In genomic region chr6:38138374-38138773, GRCh38 we compare ENCODE assay signal across 20 cellular contexts.
DNase-seq lines count a peak whose midpoint lies in the region; ATAC-seq and TF ChIP-seq lines count a peak whose summit lies in the region.
"Had no signal": no experiment of that assay in that cellular context is flagged by ENCODE, and none has a peak within 500 bp of the region (broad histone marks: within the 10 kb centered on the region; RNA-seq: fewer than 3 reads in every experiment).

No MANE protein-coding gene starts in this region.

- CTCF ChIA-PET in WTC11 (lab: Charles Lee), result interaction anchor here (0.7 to 1.6 kb wide), 13 partner anchors 14 to 484 kb away, joined by 3 to 8 read pairs (median 3); no protein-coding TSS in a partner anchor
- CTCF ChIA-PET in naive thymus-derived CD4-positive, alpha-beta T cell (lab: Charles Lee), result no interaction called here

- no peaks in the 10 kb centered on the region for H3K9me3 ChIP-seq in iPS DF 6.9 (ENCODE audit: control insufficient read depth, insufficient read depth, low read length)
- no peaks in the 10 kb centered on the region for H3K9me3 ChIP-seq in naive thymus-derived CD4-positive, alpha-beta T cell (ENCODE audit: control insufficient read depth in 2 of 3, low read length in 3 of 3)
- H3K9me3 ChIP-seq: A549, SK-N-SH had no signal

- H3K27me3 ChIP-seq in H7 (ENCODE audit: control insufficient read depth, insufficient read depth, low read length) (no peaks in the 10 kb centered on the region), iPS DF 6.9 (ENCODE audit: control insufficient read depth, insufficient read depth, low read length) (no peaks in the 10 kb centered on the region)
- no peaks in the 10 kb centered on the region for H3K27me3 ChIP-seq in naive thymus-derived CD4-positive, alpha-beta T cell (ENCODE audit: control insufficient read depth in 2 of 2, insufficient read depth in 2 of 2, low read length in 2 of 2)

- no peak overlapping the region for H3K27ac ChIP-seq in iPS DF 6.9 (ENCODE audit: low read length)
- no peak overlapping the region for H3K27ac ChIP-seq in naive thymus-derived CD4-positive, alpha-beta T cell (ENCODE audit: low read depth, low read length)
- H3K27ac ChIP-seq: A549 had no signal

- POLR2A ChIA-PET in WTC11 (lab: Charles Lee), result no interaction called here
- POLR2A ChIA-PET in naive thymus-derived CD4-positive, alpha-beta T cell (lab: Charles Lee), result no interaction called here

- intact Hi-C loops in naive thymus-derived CD4-positive, alpha-beta T cell (cut with micrococcal nuclease), result no loop called here

- H3K4me3 Mint-ChIP-seq in WTC11, result peak overlapping the region; percentile 11; the same call in 1 of the 2 replicates
- H3K4me3 Mint-ChIP-seq in naive thymus-derived CD4-positive, alpha-beta T cell, result no peak overlapping the region
- H3K4me3 Mint-ChIP-seq: B cell, CD14-positive monocyte had no signal

- H3K36me3 ChIP-seq in H7 (replicated peaks; ENCODE audit: control insufficient read depth, insufficient read depth, low read length) (no peaks in the 10 kb centered on the region), iPS DF 6.9 (ENCODE audit: control insufficient read depth, insufficient read depth, low read length) (no peaks in the 10 kb centered on the region)
- H3K36me3 ChIP-seq in naive thymus-derived CD4-positive, alpha-beta T cell (ENCODE audit: control insufficient read depth in 2 of 3, insufficient read depth in 3 of 3, low read length in 3 of 3), result peaks cover 0 to 14% (median 0%) of the 10 kb centered on the region in 3 experiments

- no peaks in the 10 kb centered on the region for H3K27me3 Mint-ChIP-seq in WTC11 (ENCODE audit: low read depth)
- H3K27me3 Mint-ChIP-seq in naive thymus-derived CD4-positive, alpha-beta T cell, result no peaks in the 10 kb centered on the region
- H3K27me3 Mint-ChIP-seq: B cell had no signal

- H3K4me1 ChIP-seq in iPS DF 6.9 (ENCODE audit: control insufficient read depth, insufficient read depth, low read length), result peaks cover 5% of the 10 kb centered on the region
- H3K4me1 ChIP-seq in naive thymus-derived CD4-positive, alpha-beta T cell (ENCODE audit: control insufficient read depth in 2 of 2, insufficient read depth in 2 of 2, low read length in 2 of 2), result no peaks in the 10 kb centered on the region
- H3K4me1 ChIP-seq: A549 had no signal

- peak overlapping the region; percentile 82 for H3K27ac Mint-ChIP-seq in WTC11
- H3K27ac Mint-ChIP-seq in naive thymus-derived CD4-positive, alpha-beta T cell, result peak overlapping the region in 1 of 9 donors; percentile 2
- H3K27ac Mint-ChIP-seq: B cell had no signal

- no peak for TF ChIP-seq CTCF in WTC11 (IDR thresholded peaks at IDR 0.05)

- H3K36me3 Mint-ChIP-seq in WTC11, result no peaks in the 10 kb centered on the region
- H3K36me3 Mint-ChIP-seq in naive thymus-derived CD4-positive, alpha-beta T cell, result peaks cover 2 to 28% (median 22%) of the 10 kb centered on the region in 5 donors

- no peaks in the 10 kb centered on the region for H3K9me3 Mint-ChIP-seq in WTC11
- H3K9me3 Mint-ChIP-seq in naive thymus-derived CD4-positive, alpha-beta T cell, result no peaks in the 10 kb centered on the region
- H3K9me3 Mint-ChIP-seq: CD14-positive monocyte had no signal

- peak; percentile 76 for DNase-seq in H7
- DNase-seq in WTC11 (ENCODE audit: low spot score), result peak; percentile 73
- peak; percentile 66 for DNase-seq in iPS DF 6.9 (ENCODE audit: low read depth, low spot score)
- DNase-seq in mesenteric fat pad (ENCODE audit: low spot score), result peak; percentile 43
- no peak for DNase-seq in midbrain (lab: John Stamatoyannopoulos, UW)
- DNase-seq in naive thymus-derived CD4-positive, alpha-beta T cell, result no peak
- DNase-seq in NCI-H526 (lab: John Stamatoyannopoulos, UW), result no peak
- DNase-seq: EL, KBM-7, NCI-H1105, NCI-H2029, NCI-H2227 treated with DMSO at 0.1 percent for 48 hours, NCI-H510A, NCI-H748 treated with DMSO at 0.1 percent for 48 hours, SIG-M5, SK-N-SH had no signal

- no CpG with 5 or more reads among the region's 5 CpGs for WGBS in iPS DF 6.9 (ENCODE audit: insufficient coverage, insufficient read length)

- ATAC-seq in WTC11 (peak; percentile 86), HG03378 (IDR thresholded peaks at IDR 0.05; ENCODE audit: unreplicated experiment) (no peak)
- ATAC-seq in naive thymus-derived CD4-positive, alpha-beta T cell, result no peak
- ATAC-seq: A549 had no signal

- H3K4me1 Mint-ChIP-seq in WTC11, result peaks cover 60% of the 10 kb centered on the region
- H3K4me1 Mint-ChIP-seq in naive thymus-derived CD4-positive, alpha-beta T cell, result peaks cover 0 to 57% (median 44%) of the 10 kb centered on the region in 7 donors
- H3K4me1 Mint-ChIP-seq: CD14-positive monocyte had no signal

- H3K4me3 ChIP-seq in H7 (ENCODE audit: insufficient read depth, low read depth, low read length) (no peak overlapping the region), iPS DF 6.9 (ENCODE audit: low read length) (no peak overlapping the region)
- no peak overlapping the region for H3K4me3 ChIP-seq in naive thymus-derived CD4-positive, alpha-beta T cell (ENCODE audit: low read length)
- H3K4me3 ChIP-seq: A549 had no signal

TF ChIP-seq in WTC11, 78 proteins besides CTCF, POLR2A, EP300 and RAD21 (continues in another document):
- TF ChIP-seq IRF1 (CRISPR knock-in tag; IDR thresholded peaks at IDR 0.05) (no peak), PRRX2 (CRISPR knock-in tag; IDR thresholded peaks at IDR 0.05) (no peak), ZNF138 (CRISPR knock-in tag; conservative IDR thresholded peaks at IDR 0.05) (no peak), MYBL2 (CRISPR knock-in tag; IDR thresholded peaks at IDR 0.05) (no peak; the same call in 1 of the 2 replicates), ZNF396 (CRISPR knock-in tag; IDR thresholded peaks at IDR 0.05; ENCODE audit: borderline replicate concordance) (peak; percentile 92; the same call in 1 of the 2 replicates), ETV6 (CRISPR knock-in tag; IDR thresholded peaks at IDR 0.05) (0 out of 2 replicates have a peak, but pooled peaks have one; percentile 27), ZNF532 (CRISPR knock-in tag; IDR thresholded peaks at IDR 0.05; ENCODE audit: borderline replicate concordance) (no peak), GRHL2 (CRISPR knock-in tag; IDR thresholded peaks at IDR 0.05; ENCODE audit: insufficient replicate concordance, severe bottlenecking) (no peak), FOXK1 (CRISPR knock-in tag; IDR thresholded peaks at IDR 0.05) (peak; percentile 27; the same call in 1 of the 2 replicates), ZNF121 (CRISPR knock-in tag; IDR thresholded peaks at IDR 0.05) (peak; percentile 83), TP53 (CRISPR knock-in tag; IDR thresholded peaks at IDR 0.05) (no peak), TEAD1 (CRISPR knock-in tag; IDR thresholded peaks at IDR 0.05) (peak; percentile 98)

Comparison
In these comparisons a context has a peak if more than half of its experiments do, and no peak if none do; other contexts are left out.
1. DNase-seq: peak in H7 (single experiment), WTC11 (single experiment), iPS DF 6.9 (single experiment) and mesenteric fat pad (single experiment); none in midbrain (single experiment), naive thymus-derived CD4-positive, alpha-beta T cell (0 of 9) and NCI-H526 (0 of 2).